12 cellular contexts compared by ENCODE assay signal in genomic region chr4:118338981-118339765, GRCh38. TPM values are rescaled to one million over a fixed set of nuclear protein-coding genes. Genes with fewer than 3 reads are reported as not detected.
DNase-seq lines count a peak whose midpoint lies in the region; ATAC-seq and TF ChIP-seq lines count a peak whose summit lies in the region.
"Had no signal": no experiment of that assay in that cellular context is flagged by ENCODE, and none has a peak within 500 bp of the region (broad histone marks: within the 10 kb centered on the region; RNA-seq: fewer than 3 reads in every experiment).

No MANE protein-coding gene starts in this region.

- H3K4me1 Mint-ChIP-seq in effector memory CD8-positive, alpha-beta T cell (ENCODE audit: low read depth in 2 of 2), result no peaks in the 10 kb centered on the region
- H3K4me1 Mint-ChIP-seq in activated CD8-positive, alpha-beta T cell treated with anti-CD3 and anti-CD28 coated beads, Interleukin-2, amount 10 ng/mL, durations not matched to agents 7 days and 5 days (ENCODE audit: low read depth), result no peaks in the 10 kb centered on the region
- H3K4me1 Mint-ChIP-seq: naive thymus-derived CD8-positive, alpha-beta T cell had no signal

- ATAC-seq in effector memory CD8-positive, alpha-beta T cell (replicated peaks), result no peak
- ATAC-seq in activated CD8-positive, alpha-beta T cell treated with anti-CD3 and anti-CD28 coated beads, Interleukin-2, amount 10 ng/mL, durations not matched to agents 7 days and 5 days, result no peak
- no peak for ATAC-seq in GM18517 (IDR thresholded peaks at IDR 0.05; ENCODE audit: unreplicated experiment)
- ATAC-seq: activated T-cell treated with anti-CD3 and anti-CD28 coated beads, Interleukin-2, amount 50 U/mL, for 72 hours; naive thymus-derived CD8-positive, alpha-beta T cell had no signal

- no peak for TF ChIP-seq CTCF in BJ (IDR thresholded peaks at IDR 0.05; ENCODE audit: insufficient read depth, low read depth, low read length)

- POLR2A ChIA-PET in BJ (lab: Charles Lee), result interaction anchor here (0.6 to 1.1 kb wide), 3 partner anchors 11 to 164 kb away, joined by 3 to 4 read pairs (median 3); no protein-coding TSS in a partner anchor
- POLR2A ChIA-PET in activated CD8-positive, alpha-beta T cell treated with anti-CD3 and anti-CD28 coated beads, Interleukin-2, amount 10 ng/mL, durations not matched to agents 7 days and 5 days (lab: Charles Lee), result no interaction called here

- H3K27ac Mint-ChIP-seq in effector memory CD8-positive, alpha-beta T cell, result no peak overlapping the region
- no peak overlapping the region for H3K27ac Mint-ChIP-seq in activated CD8-positive, alpha-beta T cell treated with anti-CD3 and anti-CD28 coated beads, Interleukin-2, amount 10 ng/mL, durations not matched to agents 7 days and 5 days
- H3K27ac Mint-ChIP-seq: activated T-cell treated with anti-CD3 and anti-CD28 coated beads, Interleukin-2, amount 50 U/mL, for 72 hours; naive thymus-derived CD8-positive, alpha-beta T cell had no signal

- no peaks in the 10 kb centered on the region for H3K27me3 ChIP-seq in BJ (ENCODE audit: control insufficient read depth, insufficient read depth, low read length)

- peaks cover 18 to 24% of the 10 kb centered on the region in 2 donors for H3K27me3 Mint-ChIP-seq in effector memory CD8-positive, alpha-beta T cell
- peaks cover 12% of the 10 kb centered on the region for H3K27me3 Mint-ChIP-seq in activated CD8-positive, alpha-beta T cell treated with anti-CD3 and anti-CD28 coated beads, Interleukin-2, amount 10 ng/mL, durations not matched to agents 7 days and 5 days (ENCODE audit: low read depth)

- H3K4me3 Mint-ChIP-seq in effector memory CD8-positive, alpha-beta T cell, result no peak overlapping the region
- H3K4me3 Mint-ChIP-seq in activated CD8-positive, alpha-beta T cell treated with anti-CD3 and anti-CD28 coated beads, Interleukin-2, amount 10 ng/mL, durations not matched to agents 7 days and 5 days, result no peak overlapping the region
- H3K4me3 Mint-ChIP-seq: activated T-cell treated with anti-CD3 and anti-CD28 coated beads, Interleukin-2, amount 50 U/mL, for 72 hours; naive thymus-derived CD8-positive, alpha-beta T cell had no signal

- no peaks in the 10 kb centered on the region for H3K9me3 Mint-ChIP-seq in effector memory CD8-positive, alpha-beta T cell
- no peaks in the 10 kb centered on the region for H3K9me3 Mint-ChIP-seq in activated CD8-positive, alpha-beta T cell treated with anti-CD3 and anti-CD28 coated beads, Interleukin-2, amount 10 ng/mL, durations not matched to agents 7 days and 5 days (ENCODE audit: insufficient read depth)
- H3K9me3 Mint-ChIP-seq: activated T-cell treated with anti-CD3 and anti-CD28 coated beads, Interleukin-2, amount 50 U/mL, for 72 hours; naive thymus-derived CD8-positive, alpha-beta T cell had no signal

- H3K4me3 ChIP-seq in BJ (ENCODE audit: low read depth, low read length), result no peak overlapping the region

- peaks cover 4% of the 10 kb centered on the region for H3K36me3 ChIP-seq in BJ (ENCODE audit: control insufficient read depth, insufficient read depth, low read length)

- CTCF ChIA-PET in BJ (lab: Yijun Ruan, JAX), result interaction anchor here (1.2 to 9.8 kb wide), 2 partner anchors 10 to 13 kb away, joined by 3 to 68 read pairs; partner anchors contain the start of gene PRSS12
- CTCF ChIA-PET in activated CD8-positive, alpha-beta T cell treated with anti-CD3 and anti-CD28 coated beads, Interleukin-2, amount 10 ng/mL, durations not matched to agents 7 days and 5 days (lab: Charles Lee), result no interaction called here

- H3K36me3 Mint-ChIP-seq in effector memory CD8-positive, alpha-beta T cell (ENCODE audit: insufficient read depth), result no peaks in the 10 kb centered on the region
- no peaks in the 10 kb centered on the region for H3K36me3 Mint-ChIP-seq in activated CD8-positive, alpha-beta T cell treated with anti-CD3 and anti-CD28 coated beads, Interleukin-2, amount 10 ng/mL, durations not matched to agents 7 days and 5 days (ENCODE audit: low read depth)
- H3K36me3 Mint-ChIP-seq: naive thymus-derived CD8-positive, alpha-beta T cell had no signal

- peak; percentile 53 for DNase-seq in BJ (ENCODE audit: low read depth)
- peak; percentile 34 for DNase-seq in M059J (ENCODE audit: low read depth)
- peak; percentile 75 for DNase-seq in dedifferentiated amniotic fluid mesenchymal stem cell (ENCODE audit: extremely low spot score)
- DNase-seq in iris pigment epithelial cell (ENCODE audit: low read depth), result peak; percentile 83
- DNase-seq in effector memory CD8-positive, alpha-beta T cell, result no peak
- DNase-seq in activated CD8-positive, alpha-beta T cell treated with anti-CD3 and anti-CD28 coated beads, Interleukin-2, amount 10 ng/mL, durations not matched to agents 7 days and 5 days, result no peak
- no peak for DNase-seq in NCI-H345 treated with DMSO at 0.1 percent for 48 hours (lab: John Stamatoyannopoulos, UW; ENCODE audit: unreplicated experiment)
- DNase-seq: activated CD4-positive, alpha-beta T cell treated with anti-CD3 and anti-CD28 coated beads, Interleukin-2, amount 50 U/mL, for 48 hours; activated T-cell treated with anti-CD3 and anti-CD28 coated beads, Interleukin-2, amount 50 U/mL, for 72 hours; naive thymus-derived CD8-positive, alpha-beta T cell; NCI-H748 treated with DMSO at 0.1 percent for 48 hours had no signal

RNA-seq across cellular contexts. Expression of gene PRSS12, which starts 13.6 kb away (rescaled TPM):
- 108 and 139 TPM in 2 replicates for polyA plus RNA-seq in BJ (2011; rRNA removed)
- polyA minus RNA-seq in BJ (2011; rRNA and poly(A)+ RNA removed), result 70.1 and 74.9 TPM in 2 replicates
- total RNA-seq in M059J (2014; rRNA removed; shearing (Covaris generic)), result 0.59 and 2.6 TPM in 2 replicates
- total RNA-seq in activated CD8-positive, alpha-beta T cell treated with anti-CD3 and anti-CD28 coated beads, Interleukin-2, amount 10 ng/mL, durations not matched to agents 7 days and 5 days, result not detected
- total RNA-seq: naive thymus-derived CD8-positive, alpha-beta T cell had no signal

Comparison
In these comparisons a context has a peak if more than half of its experiments do, and no peak if none do; other contexts are left out.
1. DNase-seq: peak in BJ (single experiment), M059J (single experiment), dedifferentiated amniotic fluid mesenchymal stem cell (single experiment) and iris pigment epithelial cell (single experiment); none in effector memory CD8-positive, alpha-beta T cell (0 of 3), activated CD8-positive, alpha-beta T cell treated with anti-CD3 and anti-CD28 coated beads, Interleukin-2, amount 10 ng/mL, durations not matched to agents 7 days and 5 days (single experiment) and NCI-H345 treated with DMSO at 0.1 percent for 48 hours (single experiment).